Comparison of ENCODE assay signal across 24 cellular contexts in the genomic region with DNA sequence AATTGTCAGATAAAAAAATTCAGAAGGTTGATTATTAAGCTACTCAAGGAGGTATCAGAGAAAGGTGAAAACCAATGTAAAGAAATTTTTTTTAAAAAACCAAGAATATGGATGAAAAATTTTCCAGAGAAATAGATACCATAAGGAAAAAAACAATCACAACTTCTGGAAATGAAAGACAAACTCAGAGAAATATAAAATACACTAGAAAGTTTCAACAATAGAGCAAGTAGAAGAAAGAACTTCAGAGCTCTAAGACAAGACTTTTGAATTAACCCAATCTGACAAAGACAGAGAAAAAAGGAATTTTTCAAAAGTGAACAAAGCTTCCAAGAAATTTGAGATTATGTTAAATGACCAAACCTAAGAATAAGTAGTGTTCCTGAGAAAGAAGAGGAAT.
A peak's percentile ranks its signal among the peaks of the same experiment; 100 is the strongest.
DNase-seq lines count a peak whose midpoint lies in the region; ATAC-seq, FAIRE-seq and TF ChIP-seq lines count a peak whose summit lies in the region.
"Had no signal": no experiment of that assay in that cellular context is flagged by ENCODE, and none has a peak within 500 bp of the region (broad histone marks: within the 10 kb centered on the region; RNA-seq: fewer than 3 reads in every experiment).

No MANE protein-coding gene starts in this region.

- TF ChIP-seq POLR2A in A549 (IDR thresholded peaks at IDR 0.05; ENCODE audit: low read length) (no peak), K562 (conservative IDR thresholded peaks at IDR 0.05) (no peak), GM12892 (IDR thresholded peaks at IDR 0.05; ENCODE audit: low read depth, low read length) (no peak)

- H3K9ac ChIP-seq in K562 (ENCODE audit: insufficient read depth in 1 of 2, low read depth in 2 of 2, low read length in 2 of 2), result no peak overlapping the region
- H3K9ac ChIP-seq: BLaER1 had no signal

- FAIRE-seq in A549 (lab: Jason Lieb, UNC) (peak; percentile 72), K562 (lab: Jason Lieb, UNC) (no peak), small intestine (lab: Jason Lieb, UNC) (peak; percentile 26), GM12892 (lab: Jason Lieb, UNC) (no peak)
- FAIRE-seq: GM12891, GM18507 had no signal

- H3K27me3 ChIP-seq in K562 (ENCODE audit: control insufficient read depth in 2 of 2, insufficient read depth in 2 of 2, low read length in 2 of 2), result no peaks in the 10 kb centered on the region
- H3K27me3 ChIP-seq in small intestine (ENCODE audit: control insufficient read depth in 2 of 2, insufficient read depth in 2 of 2, low read length in 2 of 2), result no peaks in the 10 kb centered on the region
- H3K27me3 ChIP-seq: BE2C, BLaER1 had no signal

- DNase-seq in A549 (ENCODE audit: low read depth in 1 of 2, low spot score in 1 of 2) (no peak), K562 (ENCODE audit: extremely low read depth in 1 of 4, low spot score in 3 of 4) (no peak), small intestine (no peak), middle frontal gyrus (ENCODE audit: extremely low spot score, low spot score) (no peak), LoVo (ENCODE audit: low spot score) (no peak), GM12892 (ENCODE audit: insufficient read length) (no peak)
- DNase-seq: 8988T; ACHN; BE2C; C1 segment of cervical spinal cord; CD4-positive, alpha-beta memory T cell; CD4-positive, CD25-positive, alpha-beta regulatory T cell; CD8-positive, alpha-beta memory T cell; COR-L47; DMS 273 treated with DMSO at 0.1 percent for 48 hours; DMS153; DMS53; DMS79; DND-41; EL; GF-D8 had no signal

- no peak for TF ChIP-seq CTCF in A549 (IDR thresholded peaks at IDR 0.05)
- TF ChIP-seq CTCF in K562 (IDR thresholded peaks at IDR 0.05 in 2 of 3, conservative IDR thresholded peaks at IDR 0.05 in 1 of 3; ENCODE audit: insufficient read depth in 2 of 3, low read depth in 1 of 3, low read length in 3 of 3), result no peak

- H2AFZ ChIP-seq in K562 (ENCODE audit: low read depth, low read length), result no peak overlapping the region

- ATAC-seq in A549 (no peak), K562 (no peak)

- H3K4me1 ChIP-seq in A549 (no peaks in the 10 kb centered on the region), K562 (replicated peaks in 1 of 2; ENCODE audit: control insufficient read depth in 2 of 2, insufficient read depth in 2 of 2, low read length in 2 of 2) (no peaks in the 10 kb centered on the region), small intestine (ENCODE audit: control insufficient read depth in 2 of 2, insufficient read depth in 1 of 2, low read depth in 1 of 2, low read length in 1 of 2) (no peaks in the 10 kb centered on the region)
- H3K4me1 ChIP-seq: BE2C, BLaER1 had no signal

- intact Hi-C loops in K562 (cut with micrococcal nuclease), result no loop called here

- no peaks in the 10 kb centered on the region for H3K9me1 ChIP-seq in K562 (ENCODE audit: control insufficient read depth, insufficient read depth, low read length)

- no TSS peak for BruUV-seq in K562 (replicated peaks; lab: Mats Ljungman, UMichigan)

- no peaks in the 10 kb centered on the region for H4K20me1 ChIP-seq in K562 (replicated peaks; ENCODE audit: control insufficient read depth, insufficient read depth, low read length)
- H4K20me1 ChIP-seq: BLaER1 had no signal

- TF ChIP-seq RAD21 in A549 (conservative IDR thresholded peaks at IDR 0.05 in 1 of 2, IDR thresholded peaks at IDR 0.05 in 1 of 2) (no peak), K562 (CRISPR knock-in tag; conservative IDR thresholded peaks at IDR 0.05 in 1 of 2, IDR thresholded peaks at IDR 0.05 in 1 of 2) (no peak)

- CTCF ChIA-PET in A549 (lab: Yijun Ruan, JAX) (interaction anchor here (1.0 to 4.7 kb wide), 2 partner anchors 9 to 12 kb away, joined by 3 to 34 read pairs; no protein-coding TSS in a partner anchor), K562 (lab: Yijun Ruan, JAX; ENCODE audit: low intra/inter-chr PET ratio) (no interaction called here)

- in situ Hi-C loops in K562 (cut with MboI), result no loop called here

- H3K27ac ChIP-seq in A549, result no peak overlapping the region
- H3K27ac ChIP-seq in K562 (ENCODE audit: extremely low read depth, low read depth, low read length), result no peak overlapping the region
- H3K27ac ChIP-seq in small intestine (ENCODE audit: low read depth in 1 of 2, low read length in 1 of 2), result no peak overlapping the region
- H3K27ac ChIP-seq: BLaER1 had no signal

- POLR2A ChIA-PET in A549 (lab: Yijun Ruan, JAX) (no interaction called here), K562 (lab: Yijun Ruan, JAX) (no interaction called here)

- no peaks in the 10 kb centered on the region for H3K36me3 ChIP-seq in K562 (ENCODE audit: control insufficient read depth, insufficient read depth, low read length)
- H3K36me3 ChIP-seq in small intestine (ENCODE audit: control insufficient read depth in 2 of 2, insufficient read depth in 2 of 2, low read length in 2 of 2), result no peaks in the 10 kb centered on the region
- H3K36me3 ChIP-seq: BE2C, BLaER1 had no signal

- TF ChIP-seq EP300 in A549 (IDR thresholded peaks at IDR 0.05) (no peak), K562 (IDR thresholded peaks at IDR 0.05; ENCODE audit: low read length) (no peak)

- H3K4me2 ChIP-seq in A549, result no peak overlapping the region
- no peak overlapping the region for H3K4me2 ChIP-seq in K562 (ENCODE audit: insufficient read depth, low read length)
- H3K4me2 ChIP-seq: BLaER1 had no signal

- H3K9me3 ChIP-seq in A549 (peaks cover 22% of the 10 kb centered on the region), K562 (replicated peaks; ENCODE audit: control insufficient read depth, insufficient read depth, low read depth, low read length) (peaks cover 6% of the 10 kb centered on the region; the same call in 1 of the 2 replicates), small intestine (ENCODE audit: control insufficient read depth, low read depth) (no peaks in the 10 kb centered on the region)
- H3K9me3 ChIP-seq: BE2C had no signal

- no peaks in the 10 kb centered on the region for H3K79me2 ChIP-seq in K562 (ENCODE audit: control insufficient read depth, insufficient read depth, low read length)

- H3K4me3 ChIP-seq in A549 (no peak overlapping the region), K562 (no peak overlapping the region), small intestine (ENCODE audit: low read depth in 1 of 2, low read length in 2 of 2) (no peak overlapping the region)
- H3K4me3 ChIP-seq: BLaER1 had no signal

TF ChIP-seq in A549, 52 proteins besides CTCF, POLR2A, EP300 and RAD21:
- TF ChIP-seq, protein P1, sequence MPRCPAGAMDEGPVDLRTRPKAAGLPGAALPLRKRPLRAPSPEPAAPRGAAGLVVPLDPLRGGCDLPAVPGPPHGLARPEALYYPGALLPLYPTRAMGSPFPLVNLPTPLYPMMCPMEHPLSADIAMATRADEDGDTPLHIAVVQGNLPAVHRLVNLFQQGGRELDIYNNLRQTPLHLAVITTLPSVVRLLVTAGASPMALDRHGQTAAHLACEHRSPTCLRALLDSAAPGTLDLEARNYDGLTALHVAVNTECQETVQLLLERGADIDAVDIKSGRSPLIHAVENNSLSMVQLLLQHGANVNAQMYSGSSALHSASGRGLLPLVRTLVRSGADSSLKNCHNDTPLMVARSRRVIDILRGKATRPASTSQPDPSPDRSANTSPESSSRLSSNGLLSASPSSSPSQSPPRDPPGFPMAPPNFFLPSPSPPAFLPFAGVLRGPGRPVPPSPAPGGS (IDR thresholded peaks at IDR 0.05), result no peak
- TF ChIP-seq, protein P2, sequence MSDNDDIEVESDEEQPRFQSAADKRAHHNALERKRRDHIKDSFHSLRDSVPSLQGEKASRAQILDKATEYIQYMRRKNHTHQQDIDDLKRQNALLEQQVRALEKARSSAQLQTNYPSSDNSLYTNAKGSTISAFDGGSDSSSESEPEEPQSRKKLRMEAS (IDR thresholded peaks at IDR 0.05), result no peak
- TF ChIP-seq SMC3 (IDR thresholded peaks at IDR 0.05), result no peak
- no peak for TF ChIP-seq EHF (CRISPR knock-in tag; IDR thresholded peaks at IDR 0.05)
- TF ChIP-seq, protein P3, sequence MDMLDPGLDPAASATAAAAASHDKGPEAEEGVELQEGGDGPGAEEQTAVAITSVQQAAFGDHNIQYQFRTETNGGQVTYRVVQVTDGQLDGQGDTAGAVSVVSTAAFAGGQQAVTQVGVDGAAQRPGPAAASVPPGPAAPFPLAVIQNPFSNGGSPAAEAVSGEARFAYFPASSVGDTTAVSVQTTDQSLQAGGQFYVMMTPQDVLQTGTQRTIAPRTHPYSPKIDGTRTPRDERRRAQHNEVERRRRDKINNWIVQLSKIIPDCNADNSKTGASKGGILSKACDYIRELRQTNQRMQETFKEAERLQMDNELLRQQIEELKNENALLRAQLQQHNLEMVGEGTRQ (IDR thresholded peaks at IDR 0.05), result no peak
- TF ChIP-seq FOSB (CRISPR knock-in tag; IDR thresholded peaks at IDR 0.05), result no peak
- no peak for TF ChIP-seq TP53 (CRISPR knock-in tag; IDR thresholded peaks at IDR 0.05)

TF ChIP-seq in K562, 482 proteins besides CTCF, POLR2A, EP300 and RAD21 (continues in another document):
- TF ChIP-seq ZNF717 (CRISPR knock-in tag; IDR thresholded peaks at IDR 0.05) (no peak), ZNF23 (CRISPR knock-in tag; IDR thresholded peaks at IDR 0.05) (no peak)
- TF ChIP-seq, protein P4, sequence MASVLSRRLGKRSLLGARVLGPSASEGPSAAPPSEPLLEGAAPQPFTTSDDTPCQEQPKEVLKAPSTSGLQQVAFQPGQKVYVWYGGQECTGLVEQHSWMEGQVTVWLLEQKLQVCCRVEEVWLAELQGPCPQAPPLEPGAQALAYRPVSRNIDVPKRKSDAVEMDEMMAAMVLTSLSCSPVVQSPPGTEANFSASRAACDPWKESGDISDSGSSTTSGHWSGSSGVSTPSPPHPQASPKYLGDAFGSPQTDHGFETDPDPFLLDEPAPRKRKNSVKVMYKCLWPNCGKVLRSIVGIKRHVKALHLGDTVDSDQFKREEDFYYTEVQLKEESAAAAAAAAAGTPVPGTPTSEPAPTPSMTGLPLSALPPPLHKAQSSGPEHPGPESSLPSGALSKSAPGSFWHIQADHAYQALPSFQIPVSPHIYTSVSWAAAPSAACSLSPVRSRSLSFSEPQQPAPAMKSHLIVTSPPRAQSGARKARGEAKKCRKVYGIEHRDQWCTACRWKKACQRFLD (CRISPR knock-in tag; IDR thresholded peaks at IDR 0.05), result no peak
- TF ChIP-seq, protein P5, sequence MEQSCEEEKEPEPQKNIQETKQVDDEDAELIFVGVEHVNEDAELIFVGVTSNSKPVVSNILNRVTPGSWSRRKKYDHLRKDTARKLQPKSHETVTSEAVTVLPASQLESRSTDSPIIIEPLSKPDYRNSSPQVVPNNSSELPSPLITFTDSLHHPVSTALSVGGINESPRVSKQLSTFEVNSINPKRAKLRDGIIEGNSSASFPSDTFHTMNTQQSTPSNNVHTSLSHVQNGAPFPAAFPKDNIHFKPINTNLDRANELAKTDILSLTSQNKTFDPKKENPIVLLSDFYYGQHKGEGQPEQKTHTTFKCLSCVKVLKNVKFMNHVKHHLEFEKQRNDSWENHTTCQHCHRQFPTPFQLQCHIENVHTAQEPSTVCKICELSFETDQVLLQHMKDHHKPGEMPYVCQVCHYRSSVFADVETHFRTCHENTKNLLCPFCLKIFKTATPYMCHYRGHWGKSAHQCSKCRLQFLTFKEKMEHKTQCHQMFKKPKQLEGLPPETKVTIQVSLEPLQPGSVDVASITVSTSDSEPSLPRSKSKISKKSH (CRISPR knock-in tag; IDR thresholded peaks at IDR 0.05), result 0 out of 2 replicates have a peak, but pooled peaks have one; percentile 44
